Comparison of ENCODE assay signal across 1 cellular context in genomic region chr22:23280356-23281052, GRCh38.
TF ChIP-seq lines count a peak whose summit lies in the region.

No MANE protein-coding gene starts in this region.

TF ChIP-seq in IMR-90, 13 proteins besides CTCF, POLR2A, EP300 and RAD21 (continued from another document):
- TF ChIP-seq, protein P1, sequence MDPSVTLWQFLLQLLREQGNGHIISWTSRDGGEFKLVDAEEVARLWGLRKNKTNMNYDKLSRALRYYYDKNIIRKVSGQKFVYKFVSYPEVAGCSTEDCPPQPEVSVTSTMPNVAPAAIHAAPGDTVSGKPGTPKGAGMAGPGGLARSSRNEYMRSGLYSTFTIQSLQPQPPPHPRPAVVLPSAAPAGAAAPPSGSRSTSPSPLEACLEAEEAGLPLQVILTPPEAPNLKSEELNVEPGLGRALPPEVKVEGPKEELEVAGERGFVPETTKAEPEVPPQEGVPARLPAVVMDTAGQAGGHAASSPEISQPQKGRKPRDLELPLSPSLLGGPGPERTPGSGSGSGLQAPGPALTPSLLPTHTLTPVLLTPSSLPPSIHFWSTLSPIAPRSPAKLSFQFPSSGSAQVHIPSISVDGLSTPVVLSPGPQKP (IDR thresholded peaks at IDR 0.05; ENCODE audit: borderline replicate concordance, low read depth, low read length) = no peak
- no peak for TF ChIP-seq RCOR1 (IDR thresholded peaks at IDR 0.05; ENCODE audit: insufficient replicate concordance, low read length)
- no peak for TF ChIP-seq FOS (IDR thresholded peaks at IDR 0.05; ENCODE audit: low read depth, low read length)
- no peak for TF ChIP-seq MXI1 (IDR thresholded peaks at IDR 0.05; ENCODE audit: borderline replicate concordance, low read depth, low read length)
- no peak for TF ChIP-seq CEBPB (IDR thresholded peaks at IDR 0.05; ENCODE audit: low read depth, low read length)
- no peak for TF ChIP-seq BHLHE40 (IDR thresholded peaks at IDR 0.05; ENCODE audit: low read depth, low read length)
- no peak for TF ChIP-seq MAZ (IDR thresholded peaks at IDR 0.05; ENCODE audit: borderline replicate concordance, low read depth, low read length)
